8 cellular contexts compared by ENCODE assay signal in genomic region chr12:89016970-89017778, GRCh38.
DNase-seq lines count a peak whose midpoint lies in the region; ATAC-seq and TF ChIP-seq lines count a peak whose summit lies in the region.

No MANE protein-coding gene starts in this region.

- TF ChIP-seq CTCF in GM12875 (IDR thresholded peaks at IDR 0.05; ENCODE audit: borderline replicate concordance, insufficient read depth, low read depth, low read length) = peak; percentile 54; the same call in 1 of the 2 replicates
- TF ChIP-seq CTCF in prostate gland (IDR thresholded peaks at IDR 0.05) = peak; percentile 13 to 70 (median 66)

- intact Hi-C loops in left ventricle myocardium superior (cut with micrococcal nuclease) (loop anchor here (2.0 kb wide), 1 partner anchor 512 kb away; no protein-coding TSS in a partner anchor), prostate gland (cut with DNase I) (loop anchor here (5.0 kb wide), 1 partner anchor 445 kb away; no protein-coding TSS in a partner anchor)

- WGBS in prostate gland = 18% methylated on average over 21 of the region's 21 CpGs

- no peak overlapping the region for H3K27ac ChIP-seq in prostate gland

- H3K4me3 ChIP-seq in GM12875 (ENCODE audit: low read depth, low read length) (no peak overlapping the region), adipocyte (ENCODE audit: low read length) (peak overlapping the region; percentile 66), prostate gland (no peak overlapping the region)

- peak overlapping the region; percentile 44 for H3K9ac ChIP-seq in adipocyte (ENCODE audit: low read length)

- ATAC-seq in left ventricle myocardium superior = peak; percentile 59
- ATAC-seq in HG03565 (IDR thresholded peaks at IDR 0.05; ENCODE audit: unreplicated experiment) = no peak

- DNase-seq in AG08396 (ENCODE audit: low spot score) (peak; percentile 30), HT1080 (ENCODE audit: low read depth) (peak; percentile 75), NCI-H82 (lab: John Stamatoyannopoulos, UW) (peak; percentile 84), adipocyte (ENCODE audit: low read depth) (peak; percentile 93), left ventricle myocardium superior (no peak), prostate gland (ENCODE audit: low spot score) (peak; percentile 53)

- no peaks in the 10 kb centered on the region for H3K36me3 ChIP-seq in adipocyte (ENCODE audit: control insufficient read depth, insufficient read depth, low read length, severe bottlenecking)
- H3K36me3 ChIP-seq in prostate gland = no peaks in the 10 kb centered on the region

- no peaks in the 10 kb centered on the region for H3K27me3 ChIP-seq in adipocyte (replicated peaks; ENCODE audit: control insufficient read depth, insufficient read depth, low read length)
- no peaks in the 10 kb centered on the region for H3K27me3 ChIP-seq in prostate gland (replicated peaks; ENCODE audit: insufficient read depth)

- no peaks in the 10 kb centered on the region for H3K9me3 ChIP-seq in adipocyte (ENCODE audit: control insufficient read depth, low read length)
- H3K9me3 ChIP-seq in prostate gland = no peaks in the 10 kb centered on the region

- no peak for TF ChIP-seq POLR2A in prostate gland (IDR thresholded peaks at IDR 0.05)

- H3K4me1 ChIP-seq in adipocyte (ENCODE audit: control insufficient read depth, insufficient read depth, low read length) (peaks cover 3% of the 10 kb centered on the region), prostate gland (replicated peaks) (no peaks in the 10 kb centered on the region)
